Comparison of ENCODE assay signal across 20 cellular contexts in genomic region chr13:41693434-41693833, GRCh38.
A peak's percentile ranks its signal among the peaks of the same experiment; 100 is the strongest.
DNase-seq lines count a peak whose midpoint lies in the region; ATAC-seq, FAIRE-seq and TF ChIP-seq lines count a peak whose summit lies in the region.
"Had no signal": no experiment of that assay in that cellular context is flagged by ENCODE, and none has a peak within 500 bp of the region (broad histone marks: within the 10 kb centered on the region; RNA-seq: fewer than 3 reads in every experiment).

No MANE protein-coding gene starts in this region.

- H3K27me3 ChIP-seq in GM23248 (replicated peaks; ENCODE audit: insufficient read depth) (no peaks in the 10 kb centered on the region), astrocyte (ENCODE audit: insufficient read depth, low read length) (no peaks in the 10 kb centered on the region), small intestine (ENCODE audit: control insufficient read depth in 2 of 2, insufficient read depth in 2 of 2, low read length in 2 of 2) (no peaks in the 10 kb centered on the region)

- H3K9me2 ChIP-seq in GM23248 (ENCODE audit: insufficient read depth), result no peaks in the 10 kb centered on the region

- FAIRE-seq in astrocyte (lab: Jason Lieb, UNC) (no peak), small intestine (lab: Jason Lieb, UNC) (peak; percentile 15)

- in situ Hi-C loops in GM23248 (cut with MboI), result no loop called here

- TF ChIP-seq CTCF in astrocyte (IDR thresholded peaks at IDR 0.05; ENCODE audit: insufficient read depth, low read depth, low read length), result no peak
- TF ChIP-seq CTCF in fibroblast of mammary gland (conservative IDR thresholded peaks at IDR 0.05; ENCODE audit: control insufficient read depth, insufficient read depth, low read depth, low read length), result no peak

- H3K9ac ChIP-seq in GM23248 (peak overlapping the region; percentile 61), astrocyte (ENCODE audit: low read length) (no peak overlapping the region)

- peaks cover 30% of the 10 kb centered on the region for H3K4me1 Mint-ChIP-seq in astrocyte (ENCODE audit: low read depth, unreplicated experiment)
- peaks cover 9 to 11% of the 10 kb centered on the region in 2 donors for H3K4me1 Mint-ChIP-seq in natural killer cell treated with Interleukin-12 subunit alpha and Interleukin-12 subunit beta and Interleukin-15 and Interleukin-18, amount 100 ng/mL, for 72 hours (ENCODE audit: low read depth in 2 of 2)

- H3K79me2 ChIP-seq in GM23248 (ENCODE audit: insufficient read depth), result no peaks in the 10 kb centered on the region
- H3K79me2 ChIP-seq in astrocyte (ENCODE audit: insufficient read depth, low read length), result no peaks in the 10 kb centered on the region

- no peak overlapping the region for H3K4me3 ChIP-seq in GM23248
- no peak overlapping the region for H3K4me3 ChIP-seq in astrocyte (ENCODE audit: insufficient read depth, low read depth, low read length)
- no peak overlapping the region for H3K4me3 ChIP-seq in fibroblast of mammary gland (ENCODE audit: control insufficient read depth, low read depth, low read length)
- no peak overlapping the region for H3K4me3 ChIP-seq in small intestine (ENCODE audit: low read depth in 1 of 2, low read length in 2 of 2)

- H2AFZ ChIP-seq in GM23248 (no peak overlapping the region), astrocyte (ENCODE audit: low read depth, low read length) (no peak overlapping the region)

- H4K20me1 ChIP-seq in GM23248 (ENCODE audit: insufficient read depth), result no peaks in the 10 kb centered on the region
- no peaks in the 10 kb centered on the region for H4K20me1 ChIP-seq in astrocyte (ENCODE audit: insufficient read depth, low read length)

- peak overlapping the region; percentile 91 for H3K27ac ChIP-seq in GM23248
- H3K27ac ChIP-seq in astrocyte (ENCODE audit: low read depth, low read length), result peak overlapping the region; percentile 96
- H3K27ac ChIP-seq in small intestine (ENCODE audit: low read depth in 1 of 2, low read length in 1 of 2), result no peak overlapping the region

- H3K4me2 ChIP-seq in GM23248 (ENCODE audit: unreplicated experiment), result peak overlapping the region; percentile 66
- no peak overlapping the region for H3K4me2 ChIP-seq in astrocyte (ENCODE audit: low read length)

- peaks cover 63% of the 10 kb centered on the region for H3K4me1 ChIP-seq in GM23248 (ENCODE audit: insufficient read depth)
- peaks cover 28% of the 10 kb centered on the region for H3K4me1 ChIP-seq in astrocyte (ENCODE audit: insufficient read depth, low read length)
- H3K4me1 ChIP-seq in small intestine (ENCODE audit: control insufficient read depth in 2 of 2, insufficient read depth in 1 of 2, low read depth in 1 of 2, low read length in 1 of 2), result no peaks in the 10 kb centered on the region

- H3K27ac Mint-ChIP-seq in astrocyte (ENCODE audit: unreplicated experiment), result no peak overlapping the region
- no peak overlapping the region for H3K27ac Mint-ChIP-seq in natural killer cell treated with Interleukin-12 subunit alpha and Interleukin-12 subunit beta and Interleukin-15 and Interleukin-18, amount 100 ng/mL, for 72 hours
- H3K27ac Mint-ChIP-seq: B cell; CD4-positive, alpha-beta T cell had no signal

- H3K36me3 Mint-ChIP-seq in astrocyte (ENCODE audit: low read depth, unreplicated experiment), result peaks cover 5% of the 10 kb centered on the region
- peaks cover 4% of the 10 kb centered on the region for H3K36me3 Mint-ChIP-seq in natural killer cell treated with Interleukin-12 subunit alpha and Interleukin-12 subunit beta and Interleukin-15 and Interleukin-18, amount 100 ng/mL, for 72 hours

- H3K9me3 Mint-ChIP-seq in astrocyte (ENCODE audit: unreplicated experiment), result no peaks in the 10 kb centered on the region
- no peaks in the 10 kb centered on the region for H3K9me3 Mint-ChIP-seq in natural killer cell treated with Interleukin-12 subunit alpha and Interleukin-12 subunit beta and Interleukin-15 and Interleukin-18, amount 100 ng/mL, for 72 hours
- H3K9me3 Mint-ChIP-seq: CD4-positive, alpha-beta T cell had no signal

- WGBS in GM23248 (ENCODE audit: low coverage in 1 of 2, low lambda C conversion rate in 2 of 2, missing lambda C conversion rate in 2 of 2), 2 experiments, result 0 to 2% methylated on average over 1 of the region's 1 CpG
- 61 to 83% (median 73%) methylated on average over 1 of the region's 1 CpG for WGBS in small intestine, 3 donors

- DNase-seq in GM23248, result peak; percentile 39
- DNase-seq in astrocyte (ENCODE audit: low read depth), result peak; percentile 32
- DNase-seq in fibroblast of mammary gland (ENCODE audit: low read depth), result peak; percentile 22
- DNase-seq in small intestine, result no peak
- no peak for DNase-seq in activated gamma-delta T cell (lab: John Stamatoyannopoulos, UW)
- no peak for DNase-seq in natural killer cell treated with Interleukin-12 subunit alpha and Interleukin-12 subunit beta and Interleukin-15 and Interleukin-18, amount 100 ng/mL, for 72 hours (ENCODE audit: low spot score)
- DNase-seq in stimulated activated naive CD4-positive, alpha-beta T cell (lab: John Stamatoyannopoulos, UW), result no peak
- DNase-seq: Calu3; CD4-positive, alpha-beta T cell; DMS53; KG1; NCI-H1436 treated with DMSO at 0.1 percent for 48 hours; NCI-H2029 treated with DMSO at 0.1 percent for 48 hours; NCI-H2171 treated with DMSO at 0.1 percent for 48 hours; NCI-H446 treated with DMSO at 0.1 percent for 48 hours; NCI-H748 treated with DMSO at 0.1 percent for 48 hours; OCI-M1; RPMI8226; SIG-M5 had no signal

- no peak for ATAC-seq in natural killer cell treated with Interleukin-12 subunit alpha and Interleukin-12 subunit beta and Interleukin-15 and Interleukin-18, amount 100 ng/mL, for 72 hours

- no peaks in the 10 kb centered on the region for H3K9me3 ChIP-seq in GM23248 (ENCODE audit: low read depth)
- H3K9me3 ChIP-seq in astrocyte (ENCODE audit: insufficient read depth, low read depth, low read length), result no peaks in the 10 kb centered on the region
- no peaks in the 10 kb centered on the region for H3K9me3 ChIP-seq in small intestine (ENCODE audit: control insufficient read depth, low read depth)

- peaks cover 43% of the 10 kb centered on the region for H3F3A ChIP-seq in GM23248 (ENCODE audit: insufficient read depth)

- H3K27me3 Mint-ChIP-seq in astrocyte (ENCODE audit: low read depth, unreplicated experiment), result no peaks in the 10 kb centered on the region
- H3K27me3 Mint-ChIP-seq in natural killer cell treated with Interleukin-12 subunit alpha and Interleukin-12 subunit beta and Interleukin-15 and Interleukin-18, amount 100 ng/mL, for 72 hours, result no peaks in the 10 kb centered on the region
- H3K27me3 Mint-ChIP-seq: B cell; CD4-positive, alpha-beta T cell had no signal

- H3K36me3 ChIP-seq in GM23248 (ENCODE audit: low read depth) (no peaks in the 10 kb centered on the region), astrocyte (ENCODE audit: insufficient read depth, low read length) (peaks cover 4% of the 10 kb centered on the region), small intestine (ENCODE audit: control insufficient read depth in 2 of 2, insufficient read depth in 2 of 2, low read length in 2 of 2) (no peaks in the 10 kb centered on the region)

- no peak overlapping the region for H3K4me3 Mint-ChIP-seq in astrocyte (ENCODE audit: unreplicated experiment)
- H3K4me3 Mint-ChIP-seq in natural killer cell treated with Interleukin-12 subunit alpha and Interleukin-12 subunit beta and Interleukin-15 and Interleukin-18, amount 100 ng/mL, for 72 hours, result no peak overlapping the region
- H3K4me3 Mint-ChIP-seq: B cell; CD4-positive, alpha-beta T cell had no signal

Comparison
In these comparisons a context has a peak if more than half of its experiments do, and no peak if none do; other contexts are left out.
1. DNase-seq: peak in GM23248 (single experiment), astrocyte (single experiment) and fibroblast of mammary gland (single experiment); none in small intestine (single experiment), activated gamma-delta T cell (single experiment), natural killer cell treated with Interleukin-12 subunit alpha and Interleukin-12 subunit beta and Interleukin-15 and Interleukin-18, amount 100 ng/mL, for 72 hours (single experiment) and stimulated activated naive CD4-positive, alpha-beta T cell (0 of 6).
2. H3K27ac ChIP-seq: peak in GM23248 (single experiment) and astrocyte (single experiment); none in small intestine (0 of 2).